ENCODE assay signal across 8 cellular contexts in genomic region chr2:219736196-219736595, GRCh38.
DNase-seq lines count a peak whose midpoint lies in the region; ATAC-seq and TF ChIP-seq lines count a peak whose summit lies in the region.

No MANE protein-coding gene starts in this region.

- ATAC-seq in WTC11 (peak; percentile 69), right cardiac atrium (peak; percentile 60 to 65), HG03039 (IDR thresholded peaks at IDR 0.05; ENCODE audit: unreplicated experiment) (no peak)

- H3K27me3 ChIP-seq in right cardiac atrium (ENCODE audit: control insufficient read depth, insufficient read depth) = no peaks in the 10 kb centered on the region
- peaks cover 0 to 26% (median 0%) of the 10 kb centered on the region in 3 donors for H3K27me3 ChIP-seq in stomach

- no peak for TF ChIP-seq EP300 in stomach (IDR thresholded peaks at IDR 0.05)

- DNase-seq in NCI-H2171 (lab: John Stamatoyannopoulos, UW) = peak; percentile 51
- DNase-seq in WTC11 (ENCODE audit: low spot score) = no peak
- DNase-seq in right cardiac atrium = no peak
- no peak for DNase-seq in stomach
- no peak for DNase-seq in stimulated activated CD4-positive, alpha-beta T cell treated with anti-CD3 and anti-CD28 coated beads, Interleukin-15, amount 100 ng/mL, for 24 hours

- no peak for TF ChIP-seq POLR2A in stomach (IDR thresholded peaks at IDR 0.05)

- H3K4me3 ChIP-seq in GM12875 (ENCODE audit: low read depth, low read length) (no peak overlapping the region), right cardiac atrium (ENCODE audit: low read length) (no peak overlapping the region), stomach (no peak overlapping the region)

- POLR2A ChIA-PET in WTC11 (lab: Charles Lee) = no interaction called here

- H3K4me1 ChIP-seq in right cardiac atrium (ENCODE audit: control insufficient read depth, insufficient read depth, low read length) (no peaks in the 10 kb centered on the region), stomach (no peaks in the 10 kb centered on the region)

- no peak overlapping the region for H3K4me3 Mint-ChIP-seq in WTC11

- no peaks in the 10 kb centered on the region for H3K36me3 ChIP-seq in stomach

- 0 out of 2 replicates have a peak, but pooled peaks cover 4% of the 10 kb centered on the region for H3K9me3 Mint-ChIP-seq in WTC11

- peaks cover 32% of the 10 kb centered on the region for H3K4me1 Mint-ChIP-seq in WTC11

- H3K36me3 Mint-ChIP-seq in WTC11 = no peaks in the 10 kb centered on the region

- H3K27me3 Mint-ChIP-seq in WTC11 (ENCODE audit: low read depth) = no peaks in the 10 kb centered on the region

- H3K27ac Mint-ChIP-seq in WTC11 = no peak overlapping the region

- no peak overlapping the region for H3K27ac ChIP-seq in 22Rv1
- H3K27ac ChIP-seq in right cardiac atrium (ENCODE audit: low read length) = no peak overlapping the region
- H3K27ac ChIP-seq in stomach = no peak overlapping the region

- CTCF ChIA-PET in WTC11 (lab: Charles Lee) = interaction anchor here (0.5 to 3.8 kb wide), 13 partner anchors 8 to 720 kb away, joined by 3 to 38 read pairs (median 4); no protein-coding TSS in a partner anchor

- H3K9me3 ChIP-seq in right cardiac atrium (ENCODE audit: control insufficient read depth, low read length) (no peaks in the 10 kb centered on the region), stomach (no peaks in the 10 kb centered on the region)

- 6% methylated on average over 3 of the region's 3 CpGs for WGBS in right cardiac atrium
- 5 to 10% (median 6%) methylated on average over 3 of the region's 3 CpGs for WGBS in stomach, 5 donors

- intact Hi-C loops in right cardiac atrium (cut with DNase I) (loop anchor here in 3 of 4 donors (2.0 to 5.0 kb wide), 4 partner anchors 96 to 1836 kb away; partner anchors contain the start of gene EPHA4 (in 2 of the 3)), stomach (cut with DNase I; ENCODE audit: low total_unique reads) (no loop called here)

- TF ChIP-seq CTCF in 22Rv1 (IDR thresholded peaks at IDR 0.05) (peak; percentile 71), GM12875 (IDR thresholded peaks at IDR 0.05; ENCODE audit: borderline replicate concordance, insufficient read depth, low read depth, low read length) (0 out of 2 replicates have a peak, but pooled peaks have one; percentile 7), WTC11 (IDR thresholded peaks at IDR 0.05) (0 out of 2 replicates have a peak, but pooled peaks have one; percentile 28), stomach (IDR thresholded peaks at IDR 0.05) (peak in 4 of 7 experiments; percentile 26 to 46 (median 33))

TF ChIP-seq in WTC11, 78 proteins besides CTCF, POLR2A, EP300 and RAD21:
- TF ChIP-seq RORB (CRISPR knock-in tag; IDR thresholded peaks at IDR 0.05) = no peak
- no peak for TF ChIP-seq GABPB1 (CRISPR knock-in tag; IDR thresholded peaks at IDR 0.05)
- no peak for TF ChIP-seq PRRX2 (CRISPR knock-in tag; IDR thresholded peaks at IDR 0.05)
- TF ChIP-seq ZNF423 (CRISPR knock-in tag; IDR thresholded peaks at IDR 0.05) = no peak
- no peak for TF ChIP-seq TCF7 (CRISPR knock-in tag; IDR thresholded peaks at IDR 0.05; ENCODE audit: low read depth)
- TF ChIP-seq CREM (CRISPR knock-in tag; IDR thresholded peaks at IDR 0.05) = no peak
- TF ChIP-seq SMAD3 (CRISPR knock-in tag; IDR thresholded peaks at IDR 0.05; ENCODE audit: borderline replicate concordance) = no peak
- no peak for TF ChIP-seq KAT7 (CRISPR knock-in tag; IDR thresholded peaks at IDR 0.05; ENCODE audit: borderline replicate concordance)
- no peak for TF ChIP-seq ATF3 (CRISPR knock-in tag; conservative IDR thresholded peaks at IDR 0.05)
- TF ChIP-seq ZNF232 (CRISPR knock-in tag; IDR thresholded peaks at IDR 0.05) = no peak
- TF ChIP-seq E2F5 (CRISPR knock-in tag; IDR thresholded peaks at IDR 0.05) = no peak
- TF ChIP-seq, protein P1, sequence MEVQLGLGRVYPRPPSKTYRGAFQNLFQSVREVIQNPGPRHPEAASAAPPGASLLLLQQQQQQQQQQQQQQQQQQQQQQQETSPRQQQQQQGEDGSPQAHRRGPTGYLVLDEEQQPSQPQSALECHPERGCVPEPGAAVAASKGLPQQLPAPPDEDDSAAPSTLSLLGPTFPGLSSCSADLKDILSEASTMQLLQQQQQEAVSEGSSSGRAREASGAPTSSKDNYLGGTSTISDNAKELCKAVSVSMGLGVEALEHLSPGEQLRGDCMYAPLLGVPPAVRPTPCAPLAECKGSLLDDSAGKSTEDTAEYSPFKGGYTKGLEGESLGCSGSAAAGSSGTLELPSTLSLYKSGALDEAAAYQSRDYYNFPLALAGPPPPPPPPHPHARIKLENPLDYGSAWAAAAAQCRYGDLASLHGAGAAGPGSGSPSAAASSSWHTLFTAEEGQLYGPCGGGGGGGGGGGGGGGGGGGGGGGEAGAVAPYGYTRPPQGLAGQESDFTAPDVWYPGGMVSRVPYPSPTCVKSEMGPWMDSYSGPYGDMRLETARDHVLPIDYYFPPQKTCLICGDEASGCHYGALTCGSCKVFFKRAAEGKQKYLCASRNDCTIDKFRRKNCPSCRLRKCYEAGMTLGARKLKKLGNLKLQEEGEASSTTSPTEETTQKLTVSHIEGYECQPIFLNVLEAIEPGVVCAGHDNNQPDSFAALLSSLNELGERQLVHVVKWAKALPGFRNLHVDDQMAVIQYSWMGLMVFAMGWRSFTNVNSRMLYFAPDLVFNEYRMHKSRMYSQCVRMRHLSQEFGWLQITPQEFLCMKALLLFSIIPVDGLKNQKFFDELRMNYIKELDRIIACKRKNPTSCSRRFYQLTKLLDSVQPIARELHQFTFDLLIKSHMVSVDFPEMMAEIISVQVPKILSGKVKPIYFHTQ (CRISPR knock-in tag; IDR thresholded peaks at IDR 0.05) = no peak
- TF ChIP-seq, protein P2, sequence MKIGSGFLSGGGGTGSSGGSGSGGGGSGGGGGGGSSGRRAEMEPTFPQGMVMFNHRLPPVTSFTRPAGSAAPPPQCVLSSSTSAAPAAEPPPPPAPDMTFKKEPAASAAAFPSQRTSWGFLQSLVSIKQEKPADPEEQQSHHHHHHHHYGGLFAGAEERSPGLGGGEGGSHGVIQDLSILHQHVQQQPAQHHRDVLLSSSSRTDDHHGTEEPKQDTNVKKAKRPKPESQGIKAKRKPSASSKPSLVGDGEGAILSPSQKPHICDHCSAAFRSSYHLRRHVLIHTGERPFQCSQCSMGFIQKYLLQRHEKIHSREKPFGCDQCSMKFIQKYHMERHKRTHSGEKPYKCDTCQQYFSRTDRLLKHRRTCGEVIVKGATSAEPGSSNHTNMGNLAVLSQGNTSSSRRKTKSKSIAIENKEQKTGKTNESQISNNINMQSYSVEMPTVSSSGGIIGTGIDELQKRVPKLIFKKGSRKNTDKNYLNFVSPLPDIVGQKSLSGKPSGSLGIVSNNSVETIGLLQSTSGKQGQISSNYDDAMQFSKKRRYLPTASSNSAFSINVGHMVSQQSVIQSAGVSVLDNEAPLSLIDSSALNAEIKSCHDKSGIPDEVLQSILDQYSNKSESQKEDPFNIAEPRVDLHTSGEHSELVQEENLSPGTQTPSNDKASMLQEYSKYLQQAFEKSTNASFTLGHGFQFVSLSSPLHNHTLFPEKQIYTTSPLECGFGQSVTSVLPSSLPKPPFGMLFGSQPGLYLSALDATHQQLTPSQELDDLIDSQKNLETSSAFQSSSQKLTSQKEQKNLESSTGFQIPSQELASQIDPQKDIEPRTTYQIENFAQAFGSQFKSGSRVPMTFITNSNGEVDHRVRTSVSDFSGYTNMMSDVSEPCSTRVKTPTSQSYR (CRISPR knock-in tag; IDR thresholded peaks at IDR 0.05) = no peak

Comparison
In these comparisons a context has a peak if more than half of its experiments do, and no peak if none do; other contexts are left out.
1. CTCF ChIP-seq: peak in every context shown above with its lines; median percentile 71 in 22Rv1; 33 in stomach; 28 in WTC11; 7 in GM12875.